Comparison of ENCODE assay signal across 2 cellular contexts in genomic region chr14:23301969-23302289, GRCh38.
TF ChIP-seq lines count a peak whose summit lies in the region.

No MANE protein-coding gene starts in this region.

TF ChIP-seq in A549, 52 proteins besides CTCF, POLR2A, EP300 and RAD21:
- TF ChIP-seq ATOH8 (CRISPR knock-in tag; IDR thresholded peaks at IDR 0.05; ENCODE audit: low read depth) (peak; percentile 63; the same call in 1 of the 2 replicates), HMGXB4 (CRISPR knock-in tag; IDR thresholded peaks at IDR 0.05; ENCODE audit: borderline replicate concordance) (peak; percentile 67; the same call in 1 of the 2 replicates), HOXB13 (CRISPR knock-in tag; IDR thresholded peaks at IDR 0.05; ENCODE audit: low read depth) (0 out of 2 replicates have a peak, but pooled peaks have one; percentile 49), HOXB5 (CRISPR knock-in tag; IDR thresholded peaks at IDR 0.05) (peak; percentile 72; the same call in 1 of the 2 replicates), JUN (IDR thresholded peaks at IDR 0.05) (peak in 1 of 2 experiments; percentile 55; a peak in 2 of 5 replicates), KDM5A (IDR thresholded peaks at IDR 0.05) (no peak), E2F6 (IDR thresholded peaks at IDR 0.05; ENCODE audit: borderline replicate concordance, low read depth) (peak; percentile 89), MYC (IDR thresholded peaks at IDR 0.05; ENCODE audit: borderline replicate concordance, low read length) (peak; percentile 40; the same call in 1 of the 2 replicates), FOXS1 (CRISPR knock-in tag; IDR thresholded peaks at IDR 0.05) (no peak), NPAS2 (CRISPR knock-in tag; IDR thresholded peaks at IDR 0.05; ENCODE audit: borderline replicate concordance) (peak; percentile 14; the same call in 1 of the 2 replicates), ZNF302 (CRISPR knock-in tag; IDR thresholded peaks at IDR 0.05) (no peak), BCL3 (IDR thresholded peaks at IDR 0.05) (peak; percentile 45; the same call in 1 of the 3 replicates), PHF8 (IDR thresholded peaks at IDR 0.05; ENCODE audit: borderline replicate concordance, low read depth) (peak; percentile 94), ESRRA (IDR thresholded peaks at IDR 0.05; ENCODE audit: borderline replicate concordance, low read length) (no peak), POLR2AphosphoS2 (conservative IDR thresholded peaks at IDR 0.05; ENCODE audit: low read length) (no peak), MAX (IDR thresholded peaks at IDR 0.05) (peak; percentile 96), TFCP2L1 (CRISPR knock-in tag; IDR thresholded peaks at IDR 0.05) (peak; percentile 73), ZFP36 (IDR thresholded peaks at IDR 0.05; ENCODE audit: borderline replicate concordance, partially characterized antibody) (peak; percentile 1), TP53 (CRISPR knock-in tag; IDR thresholded peaks at IDR 0.05) (peak; percentile 85)

TF ChIP-seq in HepG2, 621 proteins besides CTCF, POLR2A, EP300 and RAD21 (continues in another document):
- TF ChIP-seq NRL (CRISPR knock-in tag; IDR thresholded peaks at IDR 0.05; ENCODE audit: borderline replicate concordance) (peak; percentile 94), ZNF605 (CRISPR knock-in tag; IDR thresholded peaks at IDR 0.05) (peak; percentile 81), GATAD1 (CRISPR knock-in tag; IDR thresholded peaks at IDR 0.05) (peak; percentile 72), HNF4G (IDR thresholded peaks at IDR 0.05; ENCODE audit: borderline replicate concordance, low read depth, low read length) (no peak), HNF4G (CRISPR knock-in tag; IDR thresholded peaks at IDR 0.05; ENCODE audit: borderline replicate concordance, low read depth) (no peak; the same call in 1 of the 2 replicates), TRIM22 (IDR thresholded peaks at IDR 0.05) (no peak), ZNF740 (CRISPR knock-in tag; IDR thresholded peaks at IDR 0.05) (peak; percentile 39; the same call in 1 of the 2 replicates), ASH2L (IDR thresholded peaks at IDR 0.05; ENCODE audit: insufficient read length, low read depth, low read length) (peak; percentile 32), YEATS2 (CRISPR knock-in tag; IDR thresholded peaks at IDR 0.05; ENCODE audit: borderline replicate concordance) (peak; percentile 53; the same call in 1 of the 2 replicates), ARID2 (CRISPR knock-in tag; IDR thresholded peaks at IDR 0.05; ENCODE audit: borderline replicate concordance) (peak; percentile 98), HDAC6 (IDR thresholded peaks at IDR 0.05; ENCODE audit: low read depth, low read length) (no peak), NR0B2 (CRISPR knock-in tag; IDR thresholded peaks at IDR 0.05) (peak; percentile 94), ZBTB4 (CRISPR knock-in tag; IDR thresholded peaks at IDR 0.05; ENCODE audit: borderline replicate concordance) (peak; percentile 17; the same call in 1 of the 2 replicates), CERS6 (CRISPR knock-in tag; IDR thresholded peaks at IDR 0.05) (0 out of 2 replicates have a peak, but pooled peaks have one; percentile 76), PAX8 (CRISPR knock-in tag; IDR thresholded peaks at IDR 0.05; ENCODE audit: borderline replicate concordance) (no peak; the same call in 1 of the 2 replicates), TGIF2 (CRISPR knock-in tag; IDR thresholded peaks at IDR 0.05) (no peak), BRCA1 (CRISPR knock-in tag; IDR thresholded peaks at IDR 0.05) (no peak; the same call in 1 of the 2 replicates), TFAP4 (IDR thresholded peaks at IDR 0.05; ENCODE audit: borderline replicate concordance, low read depth) (peak; percentile 92), ISL2 (CRISPR knock-in tag; IDR thresholded peaks at IDR 0.05) (peak; percentile 82; the same call in 1 of the 2 replicates), GPBP1L1 (CRISPR knock-in tag; IDR thresholded peaks at IDR 0.05) (no peak), STAG1 (CRISPR knock-in tag; IDR thresholded peaks at IDR 0.05) (0 out of 2 replicates have a peak, but pooled peaks have one; percentile 1), NKX3-1 (CRISPR knock-in tag; IDR thresholded peaks at IDR 0.05) (peak; percentile 95), ATF2 (CRISPR knock-in tag; IDR thresholded peaks at IDR 0.05) (0 out of 2 replicates have a peak, but pooled peaks have one; percentile 39), ZNF142 (CRISPR knock-in tag; IDR thresholded peaks at IDR 0.05) (peak; percentile 80; the same call in 1 of the 2 replicates), LRRFIP1 (CRISPR knock-in tag; conservative IDR thresholded peaks at IDR 0.05) (peak; percentile 76), ZNF224 (CRISPR knock-in tag; IDR thresholded peaks at IDR 0.05) (peak; percentile 99; the same call in 1 of the 2 replicates), ZBTB1 (CRISPR knock-in tag; IDR thresholded peaks at IDR 0.05; ENCODE audit: borderline replicate concordance) (peak; percentile 93; the same call in 1 of the 2 replicates)
